In the genomic region with DNA sequence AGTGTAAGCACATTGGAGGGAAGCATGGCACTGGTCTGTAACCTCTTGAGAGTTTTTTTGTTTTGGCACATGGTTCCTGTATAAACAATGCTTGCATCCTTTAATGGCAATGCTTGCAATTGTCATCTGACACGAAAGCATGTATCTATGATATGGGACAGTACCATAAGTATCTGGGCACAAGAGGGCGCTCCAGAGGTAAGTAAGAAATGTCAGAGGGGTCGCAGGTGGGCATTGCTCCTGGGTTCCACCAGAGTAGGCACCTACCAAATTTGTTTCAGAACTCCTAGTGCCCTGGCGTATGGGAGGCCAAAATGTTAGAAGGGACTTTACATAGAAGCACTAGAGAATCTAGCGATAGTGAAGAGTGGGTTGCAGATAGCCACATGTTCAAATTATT, we compare ENCODE assay signal across 12 cellular contexts. TPM values are rescaled to one million over a fixed set of nuclear protein-coding genes. Genes with fewer than 3 reads are reported as not detected.
A peak's percentile ranks its signal among the peaks of the same experiment; 100 is the strongest.
DNase-seq lines count a peak whose midpoint lies in the region; ATAC-seq and TF ChIP-seq lines count a peak whose summit lies in the region.
"Had no signal": no experiment of that assay in that cellular context is flagged by ENCODE, and none has a peak within 500 bp of the region (broad histone marks: within the 10 kb centered on the region; RNA-seq: fewer than 3 reads in every experiment).

No MANE protein-coding gene starts in this region.

- H3K27me3 Mint-ChIP-seq in stimulated activated naive CD8-positive, alpha-beta T cell treated with anti-CD3 and anti-CD28 coated beads, Interleukin-15, amount 100 ng/mL, for 72 hours: no peaks in the 10 kb centered on the region
- H3K27me3 Mint-ChIP-seq: CD8-positive, alpha-beta memory T cell had no signal

- ATAC-seq in stimulated activated naive CD8-positive, alpha-beta T cell treated with anti-CD3 and anti-CD28 coated beads, Interleukin-15, Interleukin-2, amounts not matched to agents 100 U/mL and 50 U/mL, for 24 hours: no peak
- no peak for ATAC-seq in stimulated activated naive CD8-positive, alpha-beta T cell treated with anti-CD3 and anti-CD28 coated beads, Interleukin-15, amount 100 ng/mL, for 72 hours
- ATAC-seq in HG02885 (IDR thresholded peaks at IDR 0.05; ENCODE audit: poor library complexity, unreplicated experiment): no peak
- ATAC-seq in upper lobe of right lung: no peak
- no peak for ATAC-seq in gastrocnemius medialis
- ATAC-seq: heart right ventricle had no signal

- TF ChIP-seq POLR2A in gastrocnemius medialis (IDR thresholded peaks at IDR 0.05): no peak

- no peaks in the 10 kb centered on the region for H3K9me3 ChIP-seq in upper lobe of right lung
- no peaks in the 10 kb centered on the region for H3K9me3 ChIP-seq in gastrocnemius medialis
- H3K9me3 ChIP-seq: prostate gland had no signal

- H3K4me1 Mint-ChIP-seq in stimulated activated naive CD8-positive, alpha-beta T cell treated with anti-CD3 and anti-CD28 coated beads, Interleukin-15, amount 100 ng/mL, for 72 hours: no peaks in the 10 kb centered on the region
- H3K4me1 Mint-ChIP-seq: CD8-positive, alpha-beta memory T cell had no signal

- no peak overlapping the region for H3K4me3 Mint-ChIP-seq in stimulated activated naive CD8-positive, alpha-beta T cell treated with anti-CD3 and anti-CD28 coated beads, Interleukin-15, amount 100 ng/mL, for 72 hours
- H3K4me3 Mint-ChIP-seq: CD8-positive, alpha-beta memory T cell had no signal

- intact Hi-C loops in upper lobe of right lung (cut with DNase I) (no loop called here), gastrocnemius medialis (cut with DNase I; ENCODE audit: low total_unique reads) (no loop called here)

- H3K4me1 ChIP-seq in upper lobe of right lung (no peaks in the 10 kb centered on the region), gastrocnemius medialis (no peaks in the 10 kb centered on the region)
- H3K4me1 ChIP-seq: heart right ventricle, prostate gland had no signal

- in situ Hi-C loops in gastrocnemius medialis (cut with MboI; ENCODE audit: low sequenced_read_pairs in 4 of 4): no loop called here

- peak; percentile 8 for TF ChIP-seq CTCF in choroid plexus epithelial cell (conservative IDR thresholded peaks at IDR 0.05; ENCODE audit: low read depth, low read length)
- no peak for TF ChIP-seq CTCF in upper lobe of right lung (IDR thresholded peaks at IDR 0.05)
- TF ChIP-seq CTCF in gastrocnemius medialis (IDR thresholded peaks at IDR 0.05 in 4 of 5, conservative IDR thresholded peaks at IDR 0.05 in 1 of 5): no peak

- H3K27ac ChIP-seq in upper lobe of right lung (no peak overlapping the region), gastrocnemius medialis (no peak overlapping the region)
- H3K27ac ChIP-seq: heart right ventricle, prostate gland had no signal

- H3K4me3 ChIP-seq in choroid plexus epithelial cell (ENCODE audit: low read depth, low read length) (no peak overlapping the region), upper lobe of right lung (no peak overlapping the region), gastrocnemius medialis (no peak overlapping the region)
- H3K4me3 ChIP-seq: heart right ventricle, prostate gland had no signal

- no peak overlapping the region for H3K27ac Mint-ChIP-seq in stimulated activated naive CD8-positive, alpha-beta T cell treated with anti-CD3 and anti-CD28 coated beads, Interleukin-15, amount 100 ng/mL, for 72 hours
- H3K27ac Mint-ChIP-seq: CD8-positive, alpha-beta memory T cell had no signal

- DNase-seq in stimulated activated naive CD8-positive, alpha-beta T cell treated with anti-CD3 and anti-CD28 coated beads, Interleukin-15, Interleukin-2, amounts not matched to agents 100 U/mL and 50 U/mL, for 24 hours: peak; percentile 13
- DNase-seq in stimulated activated naive CD8-positive, alpha-beta T cell treated with anti-CD3 and anti-CD28 coated beads, Interleukin-15, amount 100 ng/mL, for 72 hours: no peak
- peak; percentile 73 for DNase-seq in NCI-H69 (lab: John Stamatoyannopoulos, UW)
- no peak for DNase-seq in choroid plexus epithelial cell (ENCODE audit: low read depth)
- no peak for DNase-seq in activated effector memory CD4-positive, alpha-beta T cell treated with anti-CD3 and anti-CD28 coated beads, Interleukin-2, amount 50 U/mL, for 16 hours
- DNase-seq in upper lobe of right lung: no peak
- DNase-seq in gastrocnemius medialis: no peak
- DNase-seq: amniotic stem cell; CD8-positive, alpha-beta memory T cell; heart right ventricle had no signal

- no peaks in the 10 kb centered on the region for H3K9me3 Mint-ChIP-seq in stimulated activated naive CD8-positive, alpha-beta T cell treated with anti-CD3 and anti-CD28 coated beads, Interleukin-15, amount 100 ng/mL, for 72 hours

- H3K27me3 ChIP-seq in upper lobe of right lung (no peaks in the 10 kb centered on the region), gastrocnemius medialis (no peaks in the 10 kb centered on the region)
- H3K27me3 ChIP-seq: heart right ventricle had no signal

- H3K36me3 ChIP-seq in upper lobe of right lung (no peaks in the 10 kb centered on the region), gastrocnemius medialis (no peaks in the 10 kb centered on the region)
- H3K36me3 ChIP-seq: heart right ventricle, prostate gland had no signal

RNA-seq across cellular contexts. Expression of gene BCHE, which starts 58.7 kb away (rescaled TPM):
- total RNA-seq in upper lobe of right lung (6.8 TPM), gastrocnemius medialis (1 to 10 TPM in 2 of 4 donors, under 1 TPM in 2; 0.15 to 1.2 (median 0.96) TPM)
- total RNA-seq: CD8-positive, alpha-beta memory T cell had no signal

Comparison
In these comparisons a context has a peak if more than half of its experiments do, and no peak if none do; other contexts are left out.
1. DNase-seq: peak in stimulated activated naive CD8-positive, alpha-beta T cell treated with anti-CD3 and anti-CD28 coated beads, Interleukin-15, Interleukin-2, amounts not matched to agents 100 U/mL and 50 U/mL, for 24 hours (single experiment) and NCI-H69 (single experiment); none in stimulated activated naive CD8-positive, alpha-beta T cell treated with anti-CD3 and anti-CD28 coated beads, Interleukin-15, amount 100 ng/mL, for 72 hours (0 of 2), choroid plexus epithelial cell (single experiment), activated effector memory CD4-positive, alpha-beta T cell treated with anti-CD3 and anti-CD28 coated beads, Interleukin-2, amount 50 U/mL, for 16 hours (single experiment), upper lobe of right lung (single experiment) and gastrocnemius medialis (0 of 2).